ENCODE assay signal across 1 cellular context in genomic region chr17:16353702-16354174, GRCh38.
TF ChIP-seq lines count a peak whose summit lies in the region.

No MANE protein-coding gene starts in this region.

TF ChIP-seq in K562, 482 proteins besides CTCF, POLR2A, EP300 and RAD21:
- no peak for TF ChIP-seq IFI16 (CRISPR knock-in tag; IDR thresholded peaks at IDR 0.05)
- peak; percentile 91; the same call in 1 of the 2 replicates for TF ChIP-seq MBD1 (CRISPR knock-in tag; IDR thresholded peaks at IDR 0.05)
- no peak for TF ChIP-seq ZNF224 (CRISPR knock-in tag; IDR thresholded peaks at IDR 0.05)
- no peak for TF ChIP-seq BMI1 (IDR thresholded peaks at IDR 0.05; ENCODE audit: low read length)
- no peak for TF ChIP-seq PBX2 (CRISPR knock-in tag; IDR thresholded peaks at IDR 0.05; ENCODE audit: low read depth)
- TF ChIP-seq PBX2 (tag; conservative IDR thresholded peaks at IDR 0.05; ENCODE audit: low read depth) = no peak
- no peak for TF ChIP-seq PCBP1 (IDR thresholded peaks at IDR 0.05; ENCODE audit: low read depth, low read length, poor library complexity, severe bottlenecking)
- no peak for TF ChIP-seq ZNF780A (CRISPR knock-in tag; IDR thresholded peaks at IDR 0.05)
- TF ChIP-seq ZNF316 (IDR thresholded peaks at IDR 0.05) = peak; percentile 0; the same call in 1 of the 2 replicates
- no peak for TF ChIP-seq SMARCC2 (IDR thresholded peaks at IDR 0.05; ENCODE audit: low read depth)
- 0 out of 2 replicates have a peak, but pooled peaks have one; percentile 16 for TF ChIP-seq ZNF589 (CRISPR knock-in tag; IDR thresholded peaks at IDR 0.05; ENCODE audit: low read depth)
- no peak for TF ChIP-seq ELF1 (tag; IDR thresholded peaks at IDR 0.05)
TF ChIP-seq in K562: peak in this region for 3.
